19 cellular contexts compared by ENCODE assay signal in the genomic region with DNA sequence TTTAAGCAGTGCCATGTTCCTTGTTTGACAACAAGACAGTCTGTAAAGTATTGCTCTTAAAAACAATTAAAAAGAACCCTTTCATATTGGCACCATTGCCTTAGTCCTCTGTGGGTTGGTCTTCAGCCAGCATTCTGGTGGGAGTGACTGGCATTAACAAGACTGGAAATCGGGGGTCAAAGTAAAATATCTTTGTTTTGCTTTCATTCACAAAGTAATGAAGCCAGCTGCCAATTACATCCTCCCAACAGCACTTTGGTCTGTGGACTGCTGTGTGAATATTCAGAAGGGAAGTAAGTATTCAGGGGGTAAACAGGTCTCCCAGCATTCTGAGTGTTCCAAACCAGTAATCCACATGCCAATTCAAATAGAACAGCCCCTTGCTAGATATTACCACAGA. TPM values are rescaled to one million over a fixed set of nuclear protein-coding genes. Genes with fewer than 3 reads are reported as not detected.
"Had no signal": no experiment of that assay in that cellular context is flagged by ENCODE, and none has a peak within 500 bp of the region (broad histone marks: within the 10 kb centered on the region; RNA-seq: fewer than 3 reads in every experiment).

No MANE protein-coding gene starts in this region.

- H3K27ac Mint-ChIP-seq: dendritic cell treated with granulocyte-macrophage colony-stimulating factor and Interleukin-4, amounts not matched to agents 40 ng/mL and 50 ng/mL, for 4 days; nephron progenitor cell had no signal

- FAIRE-seq: colon, islet of Langerhans, small intestine had no signal

- H3K4me1 ChIP-seq: vagina had no signal

- H3K4me3 Mint-ChIP-seq: dendritic cell treated with granulocyte-macrophage colony-stimulating factor and Interleukin-4, amounts not matched to agents 40 ng/mL and 50 ng/mL, for 4 days; nephron progenitor cell had no signal

- H3K36me3 Mint-ChIP-seq: naive B cell had no signal

- H3K4me3 ChIP-seq: right atrium auricular region, stomach, vagina had no signal

- H3K4me1 Mint-ChIP-seq: naive B cell, nephron progenitor cell had no signal

- H3K9me3 ChIP-seq: right atrium auricular region, stomach, vagina had no signal

- DNase-seq: foreskin melanocyte; hypothalamus; kidney glomerular epithelial cell; mesendoderm; naive B cell; nephron progenitor cell; small intestine; stimulated activated CD4-positive, alpha-beta T cell treated with anti-CD3 and anti-CD28 coated beads, Interleukin-12 subunit alpha, Interleukin-12 subunit beta, amount 100 ng/mL, for 4 hours; stimulated activated naive CD4-positive, alpha-beta T cell; stomach; substantia nigra; trophoblast cell had no signal

- H3K9me3 Mint-ChIP-seq: dendritic cell treated with granulocyte-macrophage colony-stimulating factor and Interleukin-4, amounts not matched to agents 40 ng/mL and 50 ng/mL, for 4 days; naive B cell; nephron progenitor cell had no signal

- H3K27me3 ChIP-seq: right atrium auricular region, stomach, vagina had no signal

- H3K27ac ChIP-seq: right atrium auricular region, stomach, vagina had no signal

- H3K27me3 Mint-ChIP-seq: dendritic cell treated with granulocyte-macrophage colony-stimulating factor and Interleukin-4, amounts not matched to agents 40 ng/mL and 50 ng/mL, for 4 days; naive B cell had no signal

RNA-seq across cellular contexts. Expression of a gene that starts 56.7 kb away (rescaled TPM):
- total RNA-seq: lung microvascular endothelial cell, pulmonary artery endothelial cell had no signal
